Comparison of ENCODE assay signal across 1 cellular context in genomic region chr17:60901806-60902205, GRCh38.
A peak's percentile ranks its signal among the peaks of the same experiment; 100 is the strongest.
TF ChIP-seq lines count a peak whose summit lies in the region.

No MANE protein-coding gene starts in this region.

TF ChIP-seq in SK-N-SH, 30 proteins besides CTCF, POLR2A, EP300 and RAD21 (continued from another document):
- TF ChIP-seq FOXJ3 (CRISPR knock-in tag; IDR thresholded peaks at IDR 0.05) (no peak), RCOR1 (IDR thresholded peaks at IDR 0.05; ENCODE audit: low read length) (no peak), GATA2 (CRISPR knock-in tag; IDR thresholded peaks at IDR 0.05) (no peak), NRF1 (IDR thresholded peaks at IDR 0.05; ENCODE audit: low read depth, low read length) (no peak), RFX5 (IDR thresholded peaks at IDR 0.05; ENCODE audit: low read length) (no peak), ZBTB33 (IDR thresholded peaks at IDR 0.05; ENCODE audit: borderline replicate concordance, low read depth) (no peak), YY1 (IDR thresholded peaks at IDR 0.05; ENCODE audit: low read depth) (no peak), RXRA (IDR thresholded peaks at IDR 0.05; ENCODE audit: borderline replicate concordance, low read depth) (peak; percentile 55; the same call in 1 of the 2 replicates)
